ENCODE assay signal across 1 cellular context in the genomic region with DNA sequence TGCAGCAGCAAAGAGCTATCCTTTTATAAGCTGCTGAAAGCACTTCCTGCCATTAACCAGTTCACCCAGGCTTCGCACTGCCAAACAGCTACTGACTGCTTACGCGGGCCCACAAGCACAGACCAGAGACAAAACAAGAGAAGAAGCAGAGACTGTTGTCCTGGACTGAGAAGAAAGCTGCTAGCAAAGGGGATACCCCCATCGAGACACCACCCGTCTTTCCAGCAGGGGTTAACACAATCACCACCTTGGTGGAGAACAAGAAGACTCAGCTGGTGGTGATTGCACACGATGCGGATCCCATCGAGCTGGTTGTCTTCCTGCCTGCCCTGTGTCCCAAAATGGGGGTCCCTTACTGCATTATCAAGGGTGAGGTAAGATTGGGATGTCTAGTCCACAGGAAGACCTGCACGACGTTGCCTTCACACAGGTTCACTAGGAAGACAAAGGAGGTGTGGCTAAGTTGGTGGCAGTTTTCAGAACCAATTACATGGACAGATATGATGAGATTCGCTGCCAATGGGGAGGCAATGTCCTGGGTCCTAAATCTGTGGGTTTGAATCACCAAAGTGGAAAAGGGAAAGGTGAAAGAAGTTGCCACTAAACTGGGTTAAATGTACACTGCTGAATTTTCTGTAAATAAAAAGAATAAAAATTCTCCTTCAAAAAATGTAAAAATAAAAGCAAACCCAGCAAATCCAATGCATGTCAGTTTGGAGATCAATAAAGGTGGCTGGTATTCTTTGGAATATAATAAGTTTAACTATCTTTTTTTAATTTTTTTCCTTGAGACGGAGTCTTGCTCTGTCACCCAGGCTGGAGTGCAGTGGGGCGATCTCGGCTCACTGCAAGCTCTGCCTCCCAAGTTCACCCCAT.
TF ChIP-seq lines count a peak whose summit lies in the region.

No MANE protein-coding gene starts in this region.

TF ChIP-seq in GM23338, 12 proteins besides CTCF, POLR2A, EP300 and RAD21 (continued from another document):
- TF ChIP-seq, protein P1, sequence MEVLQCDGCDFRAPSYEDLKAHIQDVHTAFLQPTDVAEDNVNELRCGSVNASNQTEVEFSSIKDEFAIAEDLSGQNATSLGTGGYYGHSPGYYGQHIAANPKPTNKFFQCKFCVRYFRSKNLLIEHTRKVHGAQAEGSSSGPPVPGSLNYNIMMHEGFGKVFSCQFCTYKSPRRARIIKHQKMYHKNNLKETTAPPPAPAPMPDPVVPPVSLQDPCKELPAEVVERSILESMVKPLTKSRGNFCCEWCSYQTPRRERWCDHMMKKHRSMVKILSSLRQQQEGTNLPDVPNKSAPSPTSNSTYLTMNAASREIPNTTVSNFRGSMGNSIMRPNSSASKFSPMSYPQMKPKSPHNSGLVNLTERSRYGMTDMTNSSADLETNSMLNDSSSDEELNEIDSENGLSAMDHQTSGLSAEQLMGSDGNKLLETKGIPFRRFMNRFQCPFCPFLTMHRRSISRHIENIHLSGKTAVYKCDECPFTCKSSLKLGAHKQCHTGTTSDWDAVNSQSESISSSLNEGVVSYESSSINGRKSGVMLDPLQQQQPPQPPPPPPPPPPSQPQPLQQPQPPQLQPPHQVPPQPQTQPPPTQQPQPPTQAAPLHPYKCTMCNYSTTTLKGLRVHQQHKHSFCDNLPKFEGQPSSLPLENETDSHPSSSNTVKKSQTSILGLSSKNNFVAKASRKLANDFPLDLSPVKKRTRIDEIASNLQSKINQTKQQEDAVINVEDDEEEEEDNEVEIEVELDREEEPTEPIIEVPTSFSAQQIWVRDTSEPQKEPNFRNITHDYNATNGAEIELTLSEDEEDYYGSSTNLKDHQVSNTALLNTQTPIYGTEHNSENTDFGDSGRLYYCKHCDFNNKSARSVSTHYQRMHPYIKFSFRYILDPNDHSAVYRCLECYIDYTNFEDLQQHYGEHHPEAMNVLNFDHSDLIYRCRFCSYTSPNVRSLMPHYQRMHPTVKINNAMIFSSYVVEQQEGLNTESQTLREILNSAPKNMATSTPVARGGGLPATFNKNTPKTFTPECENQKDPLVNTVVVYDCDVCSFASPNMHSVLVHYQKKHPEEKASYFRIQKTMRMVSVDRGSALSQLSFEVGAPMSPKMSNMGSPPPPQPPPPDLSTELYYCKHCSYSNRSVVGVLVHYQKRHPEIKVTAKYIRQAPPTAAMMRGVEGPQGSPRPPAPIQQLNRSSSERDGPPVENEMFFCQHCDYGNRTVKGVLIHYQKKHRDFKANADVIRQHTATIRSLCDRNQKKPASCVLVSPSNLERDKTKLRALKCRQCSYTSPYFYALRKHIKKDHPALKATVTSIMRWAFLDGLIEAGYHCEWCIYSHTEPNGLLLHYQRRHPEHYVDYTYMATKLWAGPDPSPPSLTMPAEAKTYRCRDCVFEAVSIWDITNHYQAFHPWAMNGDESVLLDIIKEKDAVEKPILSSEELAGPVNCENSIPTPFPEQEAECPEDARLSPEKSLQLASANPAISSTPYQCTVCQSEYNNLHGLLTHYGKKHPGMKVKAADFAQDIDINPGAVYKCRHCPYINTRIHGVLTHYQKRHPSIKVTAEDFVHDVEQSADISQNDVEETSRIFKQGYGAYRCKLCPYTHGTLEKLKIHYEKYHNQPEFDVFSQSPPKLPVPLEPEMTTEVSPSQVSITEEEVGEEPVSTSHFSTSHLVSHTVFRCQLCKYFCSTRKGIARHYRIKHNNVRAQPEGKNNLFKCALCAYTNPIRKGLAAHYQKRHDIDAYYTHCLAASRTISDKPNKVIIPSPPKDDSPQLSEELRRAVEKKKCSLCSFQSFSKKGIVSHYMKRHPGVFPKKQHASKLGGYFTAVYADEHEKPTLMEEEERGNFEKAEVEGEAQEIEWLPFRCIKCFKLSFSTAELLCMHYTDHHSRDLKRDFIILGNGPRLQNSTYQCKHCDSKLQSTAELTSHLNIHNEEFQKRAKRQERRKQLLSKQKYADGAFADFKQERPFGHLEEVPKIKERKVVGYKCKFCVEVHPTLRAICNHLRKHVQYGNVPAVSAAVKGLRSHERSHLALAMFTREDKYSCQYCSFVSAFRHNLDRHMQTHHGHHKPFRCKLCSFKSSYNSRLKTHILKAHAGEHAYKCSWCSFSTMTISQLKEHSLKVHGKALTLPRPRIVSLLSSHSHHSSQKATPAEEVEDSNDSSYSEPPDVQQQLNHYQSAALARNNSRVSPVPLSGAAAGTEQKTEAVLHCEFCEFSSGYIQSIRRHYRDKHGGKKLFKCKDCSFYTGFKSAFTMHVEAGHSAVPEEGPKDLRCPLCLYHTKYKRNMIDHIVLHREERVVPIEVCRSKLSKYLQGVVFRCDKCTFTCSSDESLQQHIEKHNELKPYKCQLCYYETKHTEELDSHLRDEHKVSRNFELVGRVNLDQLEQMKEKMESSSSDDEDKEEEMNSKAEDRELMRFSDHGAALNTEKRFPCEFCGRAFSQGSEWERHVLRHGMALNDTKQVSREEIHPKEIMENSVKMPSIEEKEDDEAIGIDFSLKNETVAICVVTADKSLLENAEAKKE (CRISPR knock-in tag; IDR thresholded peaks at IDR 0.05), result no peak
- TF ChIP-seq EZH2phosphoT487 (IDR thresholded peaks at IDR 0.05; ENCODE audit: unreplicated experiment) (no peak), EZH2 (IDR thresholded peaks at IDR 0.05; ENCODE audit: low read depth, unreplicated experiment) (no peak), ZNF331 (CRISPR knock-in tag; IDR thresholded peaks at IDR 0.05; ENCODE audit: low read depth) (no peak), POLR2AphosphoS5 (IDR thresholded peaks at IDR 0.05; ENCODE audit: low read depth) (no peak), JUNB (IDR thresholded peaks at IDR 0.05; ENCODE audit: unreplicated experiment) (no peak)
- TF ChIP-seq, protein P2, sequence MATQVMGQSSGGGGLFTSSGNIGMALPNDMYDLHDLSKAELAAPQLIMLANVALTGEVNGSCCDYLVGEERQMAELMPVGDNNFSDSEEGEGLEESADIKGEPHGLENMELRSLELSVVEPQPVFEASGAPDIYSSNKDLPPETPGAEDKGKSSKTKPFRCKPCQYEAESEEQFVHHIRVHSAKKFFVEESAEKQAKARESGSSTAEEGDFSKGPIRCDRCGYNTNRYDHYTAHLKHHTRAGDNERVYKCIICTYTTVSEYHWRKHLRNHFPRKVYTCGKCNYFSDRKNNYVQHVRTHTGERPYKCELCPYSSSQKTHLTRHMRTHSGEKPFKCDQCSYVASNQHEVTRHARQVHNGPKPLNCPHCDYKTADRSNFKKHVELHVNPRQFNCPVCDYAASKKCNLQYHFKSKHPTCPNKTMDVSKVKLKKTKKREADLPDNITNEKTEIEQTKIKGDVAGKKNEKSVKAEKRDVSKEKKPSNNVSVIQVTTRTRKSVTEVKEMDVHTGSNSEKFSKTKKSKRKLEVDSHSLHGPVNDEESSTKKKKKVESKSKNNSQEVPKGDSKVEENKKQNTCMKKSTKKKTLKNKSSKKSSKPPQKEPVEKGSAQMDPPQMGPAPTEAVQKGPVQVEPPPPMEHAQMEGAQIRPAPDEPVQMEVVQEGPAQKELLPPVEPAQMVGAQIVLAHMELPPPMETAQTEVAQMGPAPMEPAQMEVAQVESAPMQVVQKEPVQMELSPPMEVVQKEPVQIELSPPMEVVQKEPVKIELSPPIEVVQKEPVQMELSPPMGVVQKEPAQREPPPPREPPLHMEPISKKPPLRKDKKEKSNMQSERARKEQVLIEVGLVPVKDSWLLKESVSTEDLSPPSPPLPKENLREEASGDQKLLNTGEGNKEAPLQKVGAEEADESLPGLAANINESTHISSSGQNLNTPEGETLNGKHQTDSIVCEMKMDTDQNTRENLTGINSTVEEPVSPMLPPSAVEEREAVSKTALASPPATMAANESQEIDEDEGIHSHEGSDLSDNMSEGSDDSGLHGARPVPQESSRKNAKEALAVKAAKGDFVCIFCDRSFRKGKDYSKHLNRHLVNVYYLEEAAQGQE (IDR thresholded peaks at IDR 0.05; ENCODE audit: unreplicated experiment), result no peak
